ENCODE assay signal across 16 cellular contexts in genomic region chr4:55411621-55412020, GRCh38. TPM values are rescaled to one million over a fixed set of nuclear protein-coding genes. Genes with fewer than 3 reads are reported as not detected.
A peak's percentile ranks its signal among the peaks of the same experiment; 100 is the strongest.
DNase-seq lines count a peak whose midpoint lies in the region; ATAC-seq, FAIRE-seq and TF ChIP-seq lines count a peak whose summit lies in the region.
"Had no signal": no experiment of that assay in that cellular context is flagged by ENCODE, and none has a peak within 500 bp of the region (broad histone marks: within the 10 kb centered on the region; RNA-seq: fewer than 3 reads in every experiment).

No MANE protein-coding gene starts in this region.

- H3K4me1 ChIP-seq in body of pancreas (peaks cover 44% of the 10 kb centered on the region), pancreas (peaks cover 7 to 28% (median 16%) of the 10 kb centered on the region in 3 donors)
- H3K4me1 ChIP-seq in effector memory CD4-positive, alpha-beta T cell (ENCODE audit: control insufficient read depth, insufficient read depth, low read length, poor library complexity, severe bottlenecking) = no peaks in the 10 kb centered on the region

- H3K27me3 ChIP-seq in body of pancreas = no peaks in the 10 kb centered on the region
- no peaks in the 10 kb centered on the region for H3K27me3 ChIP-seq in pancreas
- H3K27me3 ChIP-seq in effector memory CD4-positive, alpha-beta T cell (replicated peaks; ENCODE audit: control insufficient read depth, insufficient read depth, low read length, poor library complexity, severe bottlenecking) = no peaks in the 10 kb centered on the region

- peak overlapping the region in 1 of 4 donors; percentile 7 for H3K27ac ChIP-seq in body of pancreas
- H3K27ac ChIP-seq in pancreas = no peak overlapping the region
- H3K27ac ChIP-seq in effector memory CD4-positive, alpha-beta T cell (ENCODE audit: insufficient read depth, low read length, poor library complexity, severe bottlenecking) = no peak overlapping the region
- H3K27ac ChIP-seq: RWPE1 had no signal

- ATAC-seq in body of pancreas (peak; percentile 45), pancreas (peak; percentile 42 to 63 (median 50))

- TF ChIP-seq CTCF in body of pancreas (IDR thresholded peaks at IDR 0.05) = no peak
- TF ChIP-seq CTCF in pancreas (IDR thresholded peaks at IDR 0.05) = no peak

- H3K36me3 ChIP-seq in body of pancreas (replicated peaks in 1 of 2; ENCODE audit: insufficient read depth in 1 of 2, low read depth in 2 of 2) (peaks cover 0 to 8% of the 10 kb centered on the region in 2 donors), pancreas (peaks cover 0 to 12% (median 0%) of the 10 kb centered on the region in 3 donors)
- H3K36me3 ChIP-seq in effector memory CD4-positive, alpha-beta T cell (ENCODE audit: control insufficient read depth, insufficient read depth, low read length) = peaks cover 18% of the 10 kb centered on the region

- 46 to 57% methylated on average over 6 of the region's 6 CpGs for WGBS in body of pancreas, 2 donors
- 54 to 56% methylated on average over 6 of the region's 6 CpGs for WGBS in pancreas, 2 donors

- H3K4me3 ChIP-seq in body of pancreas (no peak overlapping the region), pancreas (no peak overlapping the region)
- no peak overlapping the region for H3K4me3 ChIP-seq in effector memory CD4-positive, alpha-beta T cell (ENCODE audit: insufficient read depth, low read depth, low read length, poor library complexity, severe bottlenecking)

- intact Hi-C loops in body of pancreas (cut with DNase I) = no loop called here
- intact Hi-C loops in pancreas (cut with DNase I) = no loop called here

- no peak for FAIRE-seq in pancreas (lab: Jason Lieb, UNC)
- FAIRE-seq: A204.1 had no signal

- no peak for TF ChIP-seq POLR2A in body of pancreas (IDR thresholded peaks at IDR 0.05)

- DNase-seq in EH (ENCODE audit: low read depth) (peak; percentile 20), LHCN-M2 (ENCODE audit: low read depth) (peak; percentile 9), body of pancreas (peak in 3 of 4 donors; percentile 26 to 44 (median 41)), pancreas (peak in 1 of 6 donors; percentile 20), ureter (ENCODE audit: low spot score) (no peak), MV-4-11 (lab: John Stamatoyannopoulos, UW) (no peak), DMS 273 treated with DMSO at 0.1 percent for 48 hours (lab: John Stamatoyannopoulos, UW) (no peak)
- no peak for DNase-seq in effector memory CD4-positive, alpha-beta T cell
- DNase-seq: C1 segment of cervical spinal cord, GOT3, HFFc6, NCI-H1092, NCI-H2227 treated with DMSO at 0.1 percent for 48 hours, NCI-H526 treated with DMSO at 0.1 percent for 48 hours had no signal

- no peaks in the 10 kb centered on the region for H3K9me3 ChIP-seq in body of pancreas
- no peaks in the 10 kb centered on the region for H3K9me3 ChIP-seq in pancreas
- no peaks in the 10 kb centered on the region for H3K9me3 ChIP-seq in effector memory CD4-positive, alpha-beta T cell (ENCODE audit: control insufficient read depth, low read length)

RNA-seq across cellular contexts. Expression of gene TMEM165, which starts 15.9 kb away (rescaled TPM):
- total RNA-seq in LHCN-M2 (2014; rRNA removed) (176 and 184 TPM in 2 replicates), body of pancreas (100 to 1,000 TPM in 1 of 2 donors, 10 to 100 TPM in 1; 90.5 to 308 TPM), pancreas (10 to 100 TPM; 24.3 to 61.6 (median 44.9) TPM), ureter (188 TPM)
- polyA plus RNA-seq in LHCN-M2 (2012) = 54.1 TPM
- 10 to 100 TPM; 34.2 to 41.0 TPM for polyA plus RNA-seq in pancreas

Comparison
In these comparisons a context has a peak if more than half of its experiments do, and no peak if none do; other contexts are left out.
1. DNase-seq: peak in EH (single experiment), LHCN-M2 (single experiment) and body of pancreas (3 of 4); none in ureter (single experiment), effector memory CD4-positive, alpha-beta T cell (0 of 3), MV-4-11 (single experiment) and DMS 273 treated with DMSO at 0.1 percent for 48 hours (single experiment).